ENCODE assay signal across 15 cellular contexts in genomic region chr1:184929711-184930202, GRCh38. TPM values are rescaled to one million over a fixed set of nuclear protein-coding genes. Genes with fewer than 3 reads are reported as not detected.
DNase-seq lines count a peak whose midpoint lies in the region; FAIRE-seq and TF ChIP-seq lines count a peak whose summit lies in the region.
"Had no signal": no experiment of that assay in that cellular context is flagged by ENCODE, and none has a peak within 500 bp of the region (broad histone marks: within the 10 kb centered on the region; RNA-seq: fewer than 3 reads in every experiment).

No MANE protein-coding gene starts in this region.

- H3K27me3 Mint-ChIP-seq in HFFc6 (ENCODE audit: insufficient read depth): no peaks in the 10 kb centered on the region
- H3K27me3 Mint-ChIP-seq: activated B cell treated with CpG ODN at 0.5 μM for 24 hours had no signal

- H3K27ac Mint-ChIP-seq in HFFc6: no peak overlapping the region
- H3K27ac Mint-ChIP-seq: activated B cell treated with CpG ODN at 0.5 μM for 24 hours; activated T-cell treated with anti-CD3 and anti-CD28 coated beads, Interleukin-2, amount 50 U/mL, for 72 hours; GM23338 had no signal

- H3K4me1 Mint-ChIP-seq in HFFc6 (ENCODE audit: low read depth): peaks cover 10% of the 10 kb centered on the region
- H3K4me1 Mint-ChIP-seq: activated B cell treated with CpG ODN at 0.5 μM for 24 hours, GM23338 had no signal

- H3K27ac ChIP-seq in 22Rv1: peak overlapping the region; percentile 48
- H3K27ac ChIP-seq in tibial artery: no peak overlapping the region
- H3K27ac ChIP-seq: gastroesophageal sphincter, KMS-11 had no signal

- FAIRE-seq in frontal cortex (lab: Jason Lieb, UNC): no peak

- H3K27me3 ChIP-seq in tibial artery: no peaks in the 10 kb centered on the region
- H3K27me3 ChIP-seq: gastroesophageal sphincter had no signal

- no peak for TF ChIP-seq CTCF in 22Rv1 (IDR thresholded peaks at IDR 0.05)
- TF ChIP-seq CTCF in epithelial cell of esophagus (IDR thresholded peaks at IDR 0.05; ENCODE audit: insufficient read depth, low read depth, low read length, missing control alignments): no peak
- TF ChIP-seq CTCF in tibial artery (IDR thresholded peaks at IDR 0.05): no peak
- TF ChIP-seq CTCF in HFFc6 (IDR thresholded peaks at IDR 0.05): no peak

- intact Hi-C loops in tibial artery (cut with DNase I; ENCODE audit: low total_unique reads): no loop called here

- no peaks in the 10 kb centered on the region for H3K9me3 ChIP-seq in tibial artery
- H3K9me3 ChIP-seq: gastroesophageal sphincter had no signal

- H3K36me3 Mint-ChIP-seq in HFFc6 (ENCODE audit: low read depth): peaks cover 17% of the 10 kb centered on the region; the same call in 1 of the 2 replicates

- no peaks in the 10 kb centered on the region for H3K36me3 ChIP-seq in tibial artery
- H3K36me3 ChIP-seq: gastroesophageal sphincter had no signal

- H3K9me3 Mint-ChIP-seq in HFFc6: no peaks in the 10 kb centered on the region

- no peak overlapping the region for H3K4me3 Mint-ChIP-seq in HFFc6
- H3K4me3 Mint-ChIP-seq: activated B cell treated with CpG ODN at 0.5 μM for 24 hours; activated T-cell treated with anti-CD3 and anti-CD28 coated beads, Interleukin-2, amount 50 U/mL, for 72 hours; GM23338 had no signal

- DNase-seq in HuH-7.5 (ENCODE audit: low spot score) (peak; percentile 25), NCI-H748 treated with DMSO at 0.1 percent for 48 hours (lab: John Stamatoyannopoulos, UW) (peak; percentile 77), epithelial cell of esophagus (ENCODE audit: low read depth) (peak; percentile 92), tibial artery (no peak), HFFc6 (no peak), frontal cortex (ENCODE audit: low spot score in 2 of 2) (no peak), medulla oblongata (ENCODE audit: extremely low spot score) (no peak)
- DNase-seq: activated B cell treated with CpG ODN at 0.5 μM for 24 hours; activated T-cell treated with anti-CD3 and anti-CD28 coated beads, Interleukin-2, amount 50 U/mL, for 72 hours; stimulated activated CD4-positive, alpha-beta T cell treated with anti-CD3 and anti-CD28 coated beads, Interleukin-1b, Interleukin-23, amount 100 ng/mL, for 48 hours; stimulated activated naive CD4-positive, alpha-beta T cell treated with Interleukin-2 at 50 U/mL for 16 hours had no signal

- peaks cover 0 to 56% (median 22%) of the 10 kb centered on the region in 4 donors for H3K4me1 ChIP-seq in tibial artery

- H3K4me3 ChIP-seq in epithelial cell of esophagus (ENCODE audit: low read length) (peak overlapping the region; percentile 21), tibial artery (no peak overlapping the region)
- H3K4me3 ChIP-seq: gastroesophageal sphincter, GM23338 had no signal

RNA-seq across cellular contexts. Expression of gene NIBAN1, which starts 44.6 kb away (rescaled TPM):
- total RNA-seq in HFFc6 (2021; fragmentation: NEBNext Ultra II Directional; extraction: Animal tissue kit (Norgen Biotek cat#: 25700)): 10 to 100 TPM; 13.2 to 29.8 (median 27.6) TPM
- total RNA-seq in frontal cortex: 2.4 TPM

Comparison
In these comparisons a context has a peak if more than half of its experiments do, and no peak if none do; other contexts are left out.
1. DNase-seq: peak in HuH-7.5 (single experiment), NCI-H748 treated with DMSO at 0.1 percent for 48 hours (single experiment) and epithelial cell of esophagus (single experiment); none in tibial artery (0 of 2), HFFc6 (single experiment), frontal cortex (0 of 2) and medulla oblongata (single experiment).